11 cellular contexts compared by ENCODE assay signal in genomic region chr19:2337329-2337707, GRCh38. TPM values are rescaled to one million over a fixed set of nuclear protein-coding genes. Genes with fewer than 3 reads are reported as not detected.
DNase-seq lines count a peak whose midpoint lies in the region; ATAC-seq, FAIRE-seq and TF ChIP-seq lines count a peak whose summit lies in the region.
"Had no signal": no experiment of that assay in that cellular context is flagged by ENCODE, and none has a peak within 500 bp of the region (broad histone marks: within the 10 kb centered on the region; RNA-seq: fewer than 3 reads in every experiment).

No MANE protein-coding gene starts in this region.

- H4K8ac ChIP-seq in mesendoderm (ENCODE audit: low read depth, low read length), result no peak overlapping the region

- intact Hi-C loops in HepG2 (cut with micrococcal nuclease; ENCODE audit: unreplicated experiment) (no loop called here), right lobe of liver (cut with DNase I) (loop anchor here in 1 of 2 donors (10.0 kb wide), 1 partner anchor 47 kb away; no protein-coding TSS in a partner anchor)

- no peak overlapping the region for H2AFZ ChIP-seq in HepG2 (ENCODE audit: low read length)

- BruUV-seq in HepG2 (replicated peaks; lab: Mats Ljungman, UMichigan), result no TSS peak

- CTCF ChIA-PET in HepG2 (lab: Yijun Ruan, JAX; ENCODE audit: low intra/inter-chr PET ratio, low total read pairs), result no interaction called here

- no peak overlapping the region for H3K4ac ChIP-seq in mesendoderm (ENCODE audit: low read depth, low read length)

- H4K5ac ChIP-seq in mesendoderm (ENCODE audit: low read length), result no peak overlapping the region

- POLR2A ChIA-PET in HepG2 (lab: Yijun Ruan, JAX), result no interaction called here

- H2BK15ac ChIP-seq in mesendoderm (replicated peaks; ENCODE audit: low read depth), result no peak overlapping the region

- no peak overlapping the region for H2BK120ac ChIP-seq in mesendoderm (ENCODE audit: low read depth, low read length)

- no peak overlapping the region for H3K56ac ChIP-seq in mesendoderm (ENCODE audit: low read length)

- no peak for TF ChIP-seq POLR2A in HepG2 (IDR thresholded peaks at IDR 0.05; ENCODE audit: insufficient read depth in 1 of 2, low read depth in 2 of 2, low read length in 2 of 2)
- no peak for TF ChIP-seq POLR2A in right lobe of liver (IDR thresholded peaks at IDR 0.05)

- ATAC-seq in HepG2 (peak; percentile 51), right lobe of liver (no peak), HG03354 (IDR thresholded peaks at IDR 0.05; ENCODE audit: poor library complexity, severe bottlenecking, unreplicated experiment) (no peak), GM19463 (IDR thresholded peaks at IDR 0.05; ENCODE audit: unreplicated experiment) (no peak)

- H3K36me3 ChIP-seq in HepG2 (replicated peaks in 1 of 2; ENCODE audit: control insufficient read depth in 1 of 2, insufficient read depth in 2 of 2, low read length in 2 of 2), result no peaks in the 10 kb centered on the region; a peak in 2 of 5 replicates
- peaks cover 0 to 11% (median 0%) of the 10 kb centered on the region in 4 donors for H3K36me3 ChIP-seq in right lobe of liver
- no peaks in the 10 kb centered on the region for H3K36me3 ChIP-seq in mesendoderm (ENCODE audit: control insufficient read depth, insufficient read depth, low read length)

- H3K4me2 ChIP-seq in HepG2 (ENCODE audit: low read depth, low read length) (no peak overlapping the region), mesendoderm (ENCODE audit: low read length) (no peak overlapping the region)

- H3K9ac ChIP-seq in HepG2 (ENCODE audit: insufficient read depth, low read depth, low read length) (no peak overlapping the region), mesendoderm (ENCODE audit: low read length) (no peak overlapping the region)

- no peak for TF ChIP-seq RAD21 in HepG2 (CRISPR knock-in tag; IDR thresholded peaks at IDR 0.05)

- H2BK5ac ChIP-seq in mesendoderm (ENCODE audit: low read length), result no peak overlapping the region

- peaks cover 18% of the 10 kb centered on the region for H3K79me1 ChIP-seq in mesendoderm (ENCODE audit: low read length)

- WGBS in HepG2 (ENCODE audit: low lambda C conversion rate), result 92% methylated on average over 11 of the region's 19 CpGs
- 100% methylated on average over 1 of the region's 19 CpGs for WGBS in right lobe of liver (ENCODE audit: insufficient coverage, low coverage, low lambda C conversion rate, missing lambda C conversion rate)
- no CpG with 5 or more reads among the region's 19 CpGs for WGBS in mesendoderm (ENCODE audit: extremely low coverage, insufficient coverage, low lambda C conversion rate)

- no peak overlapping the region for H3K18ac ChIP-seq in mesendoderm (ENCODE audit: low read length)

- H3K9me3 ChIP-seq in HepG2 (ENCODE audit: low read length), result no peaks in the 10 kb centered on the region
- H3K9me3 ChIP-seq in right lobe of liver, result no peaks in the 10 kb centered on the region

- H3K27me3 ChIP-seq in HepG2 (ENCODE audit: control insufficient read depth in 1 of 2, insufficient read depth in 2 of 2, low read length in 2 of 2) (no peaks in the 10 kb centered on the region), right lobe of liver (no peaks in the 10 kb centered on the region), mesendoderm (ENCODE audit: insufficient read depth, low read length, poor library complexity) (no peaks in the 10 kb centered on the region)

- H3K79me2 ChIP-seq in HepG2 (ENCODE audit: insufficient read depth, low read length) (peaks cover under 1% of the 10 kb centered on the region), mesendoderm (ENCODE audit: control insufficient read depth, insufficient read depth, low read length) (peaks cover 11% of the 10 kb centered on the region)

- in situ Hi-C loops in HepG2 (cut with HindIII; ENCODE audit: extremely low pct_ligation_motif_present, low pct_unique_long_range_greater_than_20kb), result no loop called here

- no peak for TF ChIP-seq CTCF in HepG2 (CRISPR knock-in tag; IDR thresholded peaks at IDR 0.05)
- no peak for TF ChIP-seq CTCF in right lobe of liver (IDR thresholded peaks at IDR 0.05)

- FAIRE-seq in HepG2 (lab: Jason Lieb, UNC), result no peak

- peak; percentile 29 for DNase-seq in HepG2 (ENCODE audit: low spot score)
- DNase-seq in right lobe of liver, result no peak
- DNase-seq in mesendoderm, result peak; percentile 62
- DNase-seq in NCI-H146 (lab: John Stamatoyannopoulos, UW), result no peak
- DNase-seq in CD1c-positive myeloid dendritic cell (ENCODE audit: extremely low spot score), result no peak
- DNase-seq: AML-193; NCI-H446 treated with DMSO at 0.1 percent for 48 hours; stimulated activated CD4-positive, alpha-beta T cell treated with anti-CD3 and anti-CD28 coated beads, Interleukin-2, amount 100 ng/mL, for 48 hours had no signal

- no peak overlapping the region for H2AK5ac ChIP-seq in mesendoderm (ENCODE audit: low read length)

- peaks cover 6% of the 10 kb centered on the region; the same call in 1 of the 2 replicates for H4K20me1 ChIP-seq in HepG2 (ENCODE audit: insufficient read depth, low read length)

- TF ChIP-seq EP300 in HepG2 (IDR thresholded peaks at IDR 0.05; ENCODE audit: low read depth in 2 of 2, low read length in 2 of 2) (no peak), HepG2 (CRISPR knock-in tag; IDR thresholded peaks at IDR 0.05; ENCODE audit: borderline replicate concordance) (no peak)

- no peak overlapping the region for H3K23ac ChIP-seq in mesendoderm (ENCODE audit: low read length)

- H3K4me1 ChIP-seq in HepG2 (ENCODE audit: insufficient read depth, low read length), result peaks cover 22% of the 10 kb centered on the region
- H3K4me1 ChIP-seq in right lobe of liver, result no peaks in the 10 kb centered on the region
- H3K4me1 ChIP-seq in mesendoderm (ENCODE audit: control insufficient read depth, low read depth, low read length), result no peaks in the 10 kb centered on the region

- H3K4me3 ChIP-seq in HepG2 (replicated peaks in 1 of 3; ENCODE audit: insufficient read depth in 1 of 3, low read depth in 2 of 3, low read length in 3 of 3) (no peak overlapping the region), right lobe of liver (no peak overlapping the region), mesendoderm (ENCODE audit: low read length) (no peak overlapping the region)

- H3K27ac ChIP-seq in HepG2 (ENCODE audit: extremely low read length, insufficient read depth, low read length), result no peak overlapping the region
- H3K27ac ChIP-seq in right lobe of liver, result no peak overlapping the region
- H3K27ac ChIP-seq in cingulate gyrus (ENCODE audit: low read depth, low read length), result peak overlapping the region; percentile 40
- no peak overlapping the region for H3K27ac ChIP-seq in mesendoderm (ENCODE audit: low read depth, low read length)

RNA-seq across cellular contexts. Expression of gene SPPL2B, which starts 8.8 kb away (rescaled TPM):
- total RNA-seq in HepG2 (2016; rRNA removed; fragmentation: Illumina TruSeq; extraction: Trizol) (3.4 and 15.2 TPM in 2 replicates), right lobe of liver (10 to 100 TPM; 11.8 to 39.8 (median 26.5) TPM)
- 6.9 and 7.1 TPM in 2 replicates for total RNA-seq in HepG2 (2016; cell fraction: cytosol; rRNA removed; fragmentation: Illumina TruSeq; extraction: Trizol; ENCODE audit: low read depth)
- total RNA-seq in HepG2 (2016; cell fraction: insoluble cytoplasmic fraction; rRNA removed; fragmentation: Illumina TruSeq; extraction: Trizol), result 2.9 and 18.4 TPM in 2 replicates
- 7.4 and 8.6 TPM in 2 replicates for total RNA-seq in HepG2 (2016; cell fraction: membrane; rRNA removed; fragmentation: Illumina TruSeq; extraction: Trizol)
- total RNA-seq in HepG2 (2016; cell fraction: nucleus; rRNA removed; fragmentation: Illumina TruSeq; extraction: Trizol), result 23.4 and 26.4 TPM in 2 replicates
- 14.9 and 20.5 TPM in 2 replicates for polyA plus RNA-seq in HepG2 (2011; rRNA removed)
- polyA plus RNA-seq in HepG2 (2011; cell fraction: cytosol; rRNA removed), result 6.0 and 9.1 TPM in 2 replicates
- polyA plus RNA-seq in HepG2 (2011; cell fraction: nucleus; rRNA removed), result 268 and 341 TPM in 2 replicates
- polyA plus RNA-seq in HepG2 (2012), result 23.1 and 25.3 TPM in 2 replicates
- polyA plus RNA-seq in HepG2 (2016; cell fraction: cytosol; fragmentation: Illumina TruSeq; extraction: Trizol; ENCODE audit: low read depth), result 1.2 and 1.3 TPM in 2 replicates
- polyA plus RNA-seq in HepG2 (2016; cell fraction: insoluble cytoplasmic fraction; fragmentation: Illumina TruSeq; extraction: Trizol; ENCODE audit: low read depth), result 3.0 and 4.0 TPM in 2 replicates
- polyA plus RNA-seq in HepG2 (2016; cell fraction: membrane; fragmentation: Illumina TruSeq; extraction: Trizol; ENCODE audit: low read depth), result 2.8 and 3.3 TPM in 2 replicates
- 101 and 111 TPM in 2 replicates for polyA plus RNA-seq in HepG2 (2016; cell fraction: nucleus; fragmentation: Illumina TruSeq; extraction: Trizol; ENCODE audit: insufficient read depth, low read depth)
- 14.4 and 27.8 TPM in 2 replicates for polyA minus RNA-seq in HepG2 (2011; rRNA and poly(A)+ RNA removed; ENCODE audit: low replicate concordance)
- polyA minus RNA-seq in HepG2 (2011; cell fraction: cytosol; rRNA and poly(A)+ RNA removed), result 5.8 and 11.0 TPM in 2 replicates
- polyA minus RNA-seq in HepG2 (2011; cell fraction: nucleus; rRNA and poly(A)+ RNA removed), result 17.9 and 24.7 TPM in 2 replicates
- 19.8 TPM for polyA plus RNA-seq in mesendoderm (2013, experiment 1 of 2)
- 19.1 TPM for polyA plus RNA-seq in mesendoderm (2013, experiment 2 of 2)

RNA-seq across cellular contexts. Expression of gene LSM7, which starts 8.9 kb away (rescaled TPM):
- total RNA-seq in HepG2 (2016; rRNA removed; fragmentation: Illumina TruSeq; extraction: Trizol) (140 and 152 TPM in 2 replicates), right lobe of liver (10 to 100 TPM; 22.4 to 64.2 (median 28.2) TPM)
- 44.1 and 45.1 TPM in 2 replicates for total RNA-seq in HepG2 (2016; cell fraction: cytosol; rRNA removed; fragmentation: Illumina TruSeq; extraction: Trizol; ENCODE audit: low read depth)
- 149 and 168 TPM in 2 replicates for total RNA-seq in HepG2 (2016; cell fraction: insoluble cytoplasmic fraction; rRNA removed; fragmentation: Illumina TruSeq; extraction: Trizol)
- 74.4 and 75.3 TPM in 2 replicates for total RNA-seq in HepG2 (2016; cell fraction: membrane; rRNA removed; fragmentation: Illumina TruSeq; extraction: Trizol)
- total RNA-seq in HepG2 (2016; cell fraction: nucleus; rRNA removed; fragmentation: Illumina TruSeq; extraction: Trizol), result 48.6 and 65.2 TPM in 2 replicates
- polyA plus RNA-seq in HepG2 (2011; rRNA removed), result 197 and 205 TPM in 2 replicates
- 474 and 745 TPM in 2 replicates for polyA plus RNA-seq in HepG2 (2011; cell fraction: cytosol; rRNA removed)
- 183 and 205 TPM in 2 replicates for polyA plus RNA-seq in HepG2 (2011; cell fraction: nucleus; rRNA removed)
- 107 and 132 TPM in 2 replicates for polyA plus RNA-seq in HepG2 (2012)
- polyA plus RNA-seq in HepG2 (2016; cell fraction: cytosol; fragmentation: Illumina TruSeq; extraction: Trizol; ENCODE audit: low read depth), result 60.8 and 62.0 TPM in 2 replicates
- 210 and 243 TPM in 2 replicates for polyA plus RNA-seq in HepG2 (2016; cell fraction: insoluble cytoplasmic fraction; fragmentation: Illumina TruSeq; extraction: Trizol; ENCODE audit: low read depth)
- 91.7 and 96.1 TPM in 2 replicates for polyA plus RNA-seq in HepG2 (2016; cell fraction: membrane; fragmentation: Illumina TruSeq; extraction: Trizol; ENCODE audit: low read depth)
- polyA plus RNA-seq in HepG2 (2016; cell fraction: nucleus; fragmentation: Illumina TruSeq; extraction: Trizol; ENCODE audit: insufficient read depth, low read depth), result 132 and 138 TPM in 2 replicates
- 42.2 and 52.7 TPM in 2 replicates for polyA minus RNA-seq in HepG2 (2011; rRNA and poly(A)+ RNA removed; ENCODE audit: low replicate concordance)
- polyA minus RNA-seq in HepG2 (2011; cell fraction: cytosol; rRNA and poly(A)+ RNA removed), result 19.9 and 26.7 TPM in 2 replicates
- polyA minus RNA-seq in HepG2 (2011; cell fraction: nucleus; rRNA and poly(A)+ RNA removed), result 24.1 and 27.4 TPM in 2 replicates
- 355 TPM for polyA plus RNA-seq in mesendoderm (2013, experiment 1 of 2)
- 354 TPM for polyA plus RNA-seq in mesendoderm (2013, experiment 2 of 2)

RNA-seq across cellular contexts. Expression of gene TMPRSS9, which starts 22.7 kb away (rescaled TPM):
- total RNA-seq in HepG2 (2016; rRNA removed; fragmentation: Illumina TruSeq; extraction: Trizol) (1.4 and 2.5 TPM in 2 replicates), right lobe of liver (1 to 10 TPM in 3 of 6 experiments, under 1 TPM in 3; 0.12 to 6.7 (median 2.9) TPM)
- 0.62 and 1.7 TPM in 2 replicates for total RNA-seq in HepG2 (2016; cell fraction: cytosol; rRNA removed; fragmentation: Illumina TruSeq; extraction: Trizol; ENCODE audit: low read depth)
- total RNA-seq in HepG2 (2016; cell fraction: insoluble cytoplasmic fraction; rRNA removed; fragmentation: Illumina TruSeq; extraction: Trizol), result 1.4 and 2.0 TPM in 2 replicates
- 0.99 and 1.0 TPM in 2 replicates for total RNA-seq in HepG2 (2016; cell fraction: membrane; rRNA removed; fragmentation: Illumina TruSeq; extraction: Trizol)
- total RNA-seq in HepG2 (2016; cell fraction: nucleus; rRNA removed; fragmentation: Illumina TruSeq; extraction: Trizol), result 0.81 and 3.7 TPM in 2 replicates
- polyA plus RNA-seq in HepG2 (2011; rRNA removed), result 5.2 and 11.1 TPM in 2 replicates
- polyA plus RNA-seq in HepG2 (2011; cell fraction: cytosol; rRNA removed), result 2.1 and 2.3 TPM in 2 replicates
- polyA plus RNA-seq in HepG2 (2011; cell fraction: nucleus; rRNA removed), result 54.9 and 71.6 TPM in 2 replicates
- polyA plus RNA-seq in HepG2 (2012), result 5.1 and 14.1 TPM in 2 replicates
- 0.45 and 0.55 TPM in 2 replicates for polyA plus RNA-seq in HepG2 (2016; cell fraction: cytosol; fragmentation: Illumina TruSeq; extraction: Trizol; ENCODE audit: low read depth)
- 1.1 and 1.2 TPM in 2 replicates for polyA plus RNA-seq in HepG2 (2016; cell fraction: insoluble cytoplasmic fraction; fragmentation: Illumina TruSeq; extraction: Trizol; ENCODE audit: low read depth)
- polyA plus RNA-seq in HepG2 (2016; cell fraction: membrane; fragmentation: Illumina TruSeq; extraction: Trizol; ENCODE audit: low read depth), result 0.57 and 0.72 TPM in 2 replicates
- polyA plus RNA-seq in HepG2 (2016; cell fraction: nucleus; fragmentation: Illumina TruSeq; extraction: Trizol; ENCODE audit: insufficient read depth, low read depth), result 3.4 and 5.2 TPM in 2 replicates
- polyA minus RNA-seq in HepG2 (2011; rRNA and poly(A)+ RNA removed; ENCODE audit: low replicate concordance), result 4.8 TPM in 1 of 2 replicates, not detected in the other
- polyA minus RNA-seq in HepG2 (2011; cell fraction: cytosol; rRNA and poly(A)+ RNA removed), result 1.7 and 2.6 TPM in 2 replicates
- polyA minus RNA-seq in HepG2 (2011; cell fraction: nucleus; rRNA and poly(A)+ RNA removed), result 10.8 and 12.4 TPM in 2 replicates
- 0.04 TPM for polyA plus RNA-seq in mesendoderm (2013, experiment 1 of 2)
- polyA plus RNA-seq in mesendoderm (2013, experiment 2 of 2), result 0.04 TPM

RNA-seq across cellular contexts. Expression of gene LINGO3, which starts 29.4 kb away (rescaled TPM):
- not detected in 2 replicates for total RNA-seq in HepG2 (2016; rRNA removed; fragmentation: Illumina TruSeq; extraction: Trizol)
- total RNA-seq in HepG2 (2016; cell fraction: cytosol; rRNA removed; fragmentation: Illumina TruSeq; extraction: Trizol; ENCODE audit: low read depth), result not detected in 2 replicates
- total RNA-seq in HepG2 (2016; cell fraction: insoluble cytoplasmic fraction; rRNA removed; fragmentation: Illumina TruSeq; extraction: Trizol), result not detected in 2 replicates
- not detected in 2 replicates for total RNA-seq in HepG2 (2016; cell fraction: membrane; rRNA removed; fragmentation: Illumina TruSeq; extraction: Trizol)
- not detected in 2 replicates for total RNA-seq in HepG2 (2016; cell fraction: nucleus; rRNA removed; fragmentation: Illumina TruSeq; extraction: Trizol)
- not detected in 2 replicates for polyA plus RNA-seq in HepG2 (2011; rRNA removed)
- not detected in 2 replicates for polyA plus RNA-seq in HepG2 (2011; cell fraction: cytosol; rRNA removed)
- not detected in 2 replicates for polyA plus RNA-seq in HepG2 (2011; cell fraction: nucleus; rRNA removed)
- polyA plus RNA-seq in HepG2 (2012), result not detected in 2 replicates
- polyA plus RNA-seq in HepG2 (2016; cell fraction: cytosol; fragmentation: Illumina TruSeq; extraction: Trizol; ENCODE audit: low read depth), result not detected in 2 replicates
- polyA plus RNA-seq in HepG2 (2016; cell fraction: insoluble cytoplasmic fraction; fragmentation: Illumina TruSeq; extraction: Trizol; ENCODE audit: low read depth), result not detected in 2 replicates
- polyA plus RNA-seq in HepG2 (2016; cell fraction: membrane; fragmentation: Illumina TruSeq; extraction: Trizol; ENCODE audit: low read depth), result not detected in 2 replicates
- polyA plus RNA-seq in HepG2 (2016; cell fraction: nucleus; fragmentation: Illumina TruSeq; extraction: Trizol; ENCODE audit: insufficient read depth, low read depth), result not detected in 2 replicates
- polyA minus RNA-seq in HepG2 (2011; rRNA and poly(A)+ RNA removed; ENCODE audit: low replicate concordance), result not detected in 2 replicates
- not detected in 2 replicates for polyA minus RNA-seq in HepG2 (2011; cell fraction: cytosol; rRNA and poly(A)+ RNA removed)
- not detected in 2 replicates for polyA minus RNA-seq in HepG2 (2011; cell fraction: nucleus; rRNA and poly(A)+ RNA removed)
- total RNA-seq in right lobe of liver, result not detected
- not detected for polyA plus RNA-seq in mesendoderm (2013, experiment 1 of 2)
- 0.03 TPM for polyA plus RNA-seq in mesendoderm (2013, experiment 2 of 2)

RNA-seq across cellular contexts. Expression of gene PEAK3, which starts 55.3 kb away (rescaled TPM):
- total RNA-seq in HepG2 (2016; rRNA removed; fragmentation: Illumina TruSeq; extraction: Trizol) (not detected in 2 replicates), right lobe of liver (under 1 TPM; 0.07 to 0.49 (median 0.36) TPM)
- not detected in 2 replicates for total RNA-seq in HepG2 (2016; cell fraction: cytosol; rRNA removed; fragmentation: Illumina TruSeq; extraction: Trizol; ENCODE audit: low read depth)
- not detected in 2 replicates for total RNA-seq in HepG2 (2016; cell fraction: insoluble cytoplasmic fraction; rRNA removed; fragmentation: Illumina TruSeq; extraction: Trizol)
- total RNA-seq in HepG2 (2016; cell fraction: membrane; rRNA removed; fragmentation: Illumina TruSeq; extraction: Trizol), result not detected in 2 replicates
- not detected in 2 replicates for total RNA-seq in HepG2 (2016; cell fraction: nucleus; rRNA removed; fragmentation: Illumina TruSeq; extraction: Trizol)
- not detected in 2 replicates for polyA plus RNA-seq in HepG2 (2011; rRNA removed)
- not detected in 2 replicates for polyA plus RNA-seq in HepG2 (2011; cell fraction: cytosol; rRNA removed)
- polyA plus RNA-seq in HepG2 (2011; cell fraction: nucleus; rRNA removed), result not detected in 2 replicates
- not detected in 2 replicates for polyA plus RNA-seq in HepG2 (2012)
- not detected in 2 replicates for polyA plus RNA-seq in HepG2 (2016; cell fraction: cytosol; fragmentation: Illumina TruSeq; extraction: Trizol; ENCODE audit: low read depth)
- not detected in 2 replicates for polyA plus RNA-seq in HepG2 (2016; cell fraction: insoluble cytoplasmic fraction; fragmentation: Illumina TruSeq; extraction: Trizol; ENCODE audit: low read depth)
- polyA plus RNA-seq in HepG2 (2016; cell fraction: membrane; fragmentation: Illumina TruSeq; extraction: Trizol; ENCODE audit: low read depth), result not detected in 2 replicates
- polyA plus RNA-seq in HepG2 (2016; cell fraction: nucleus; fragmentation: Illumina TruSeq; extraction: Trizol; ENCODE audit: insufficient read depth, low read depth), result not detected in 2 replicates
- polyA minus RNA-seq in HepG2 (2011; rRNA and poly(A)+ RNA removed; ENCODE audit: low replicate concordance), result not detected in 2 replicates
- not detected in 2 replicates for polyA minus RNA-seq in HepG2 (2011; cell fraction: cytosol; rRNA and poly(A)+ RNA removed)
- polyA minus RNA-seq in HepG2 (2011; cell fraction: nucleus; rRNA and poly(A)+ RNA removed), result not detected in 2 replicates
- polyA plus RNA-seq in mesendoderm (2013, experiment 1 of 2), result 0.01 TPM
- 0.01 TPM for polyA plus RNA-seq in mesendoderm (2013, experiment 2 of 2)

Comparison
In these comparisons a context has a peak if more than half of its experiments do, and no peak if none do; other contexts are left out.
1. DNase-seq: peak in HepG2 (single experiment) and mesendoderm (single experiment); none in right lobe of liver (0 of 3), NCI-H146 (single experiment) and CD1c-positive myeloid dendritic cell (single experiment).